19 cellular contexts compared by ENCODE assay signal in the genomic region with DNA sequence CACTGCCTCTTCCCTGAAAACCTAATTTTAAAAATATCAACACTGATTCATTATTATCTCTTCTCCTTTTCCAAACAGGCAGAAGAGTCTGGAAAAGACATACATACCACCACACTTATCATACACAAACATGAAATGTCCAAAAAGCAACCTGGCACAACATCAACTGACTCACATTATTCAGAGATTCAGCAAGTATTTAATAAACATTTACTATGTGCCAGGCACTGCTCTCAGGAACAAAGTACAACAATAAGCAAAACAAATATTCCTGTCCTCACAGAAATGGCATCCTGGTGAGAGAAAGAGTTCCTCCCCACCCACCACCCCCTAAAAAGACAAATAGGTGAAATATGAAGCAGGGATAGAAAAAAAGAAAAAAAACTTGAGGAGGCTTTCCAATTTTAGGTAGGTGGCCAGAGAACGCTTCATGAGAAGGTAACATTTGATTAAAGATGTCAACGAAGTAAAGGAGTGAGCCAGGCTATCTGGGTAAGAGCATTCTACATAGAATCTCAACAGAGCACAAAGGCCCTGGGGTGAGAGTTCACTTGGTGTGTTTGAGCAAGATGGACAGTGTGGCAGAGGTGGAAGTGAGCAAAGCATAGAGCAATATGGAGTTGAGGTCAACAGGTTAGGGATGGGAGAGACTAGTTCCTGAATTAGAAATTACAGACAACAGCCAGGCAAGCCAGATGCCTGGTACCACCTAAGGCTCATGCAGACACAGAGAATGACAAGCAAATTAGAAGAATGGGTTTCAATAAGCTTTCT.
A peak's percentile ranks its signal among the peaks of the same experiment; 100 is the strongest.
DNase-seq lines count a peak whose midpoint lies in the region; ATAC-seq, FAIRE-seq and TF ChIP-seq lines count a peak whose summit lies in the region.
"Had no signal": no experiment of that assay in that cellular context is flagged by ENCODE, and none has a peak within 500 bp of the region (broad histone marks: within the 10 kb centered on the region; RNA-seq: fewer than 3 reads in every experiment).

No MANE protein-coding gene starts in this region.

- TF ChIP-seq RAD21 in A549 (conservative IDR thresholded peaks at IDR 0.05 in 1 of 2, IDR thresholded peaks at IDR 0.05 in 1 of 2) (no peak), IMR-90 (IDR thresholded peaks at IDR 0.05; ENCODE audit: low read length) (no peak)

- peaks cover 2% of the 10 kb centered on the region for H3K27me3 Mint-ChIP-seq in activated CD4-positive, alpha-beta T cell treated with anti-CD3 and anti-CD28 coated beads, Interleukin-2, amount 10 ng/mL, durations not matched to agents 7 days and 5 days

- dilution Hi-C loops in IMR-90 (cut with HindIII; ENCODE audit: low sequenced_read_pairs, unreplicated experiment), result no loop called here

- no peaks in the 10 kb centered on the region for H3K4me1 Mint-ChIP-seq in activated CD4-positive, alpha-beta T cell treated with anti-CD3 and anti-CD28 coated beads, Interleukin-2, amount 10 ng/mL, durations not matched to agents 7 days and 5 days
- H3K4me1 Mint-ChIP-seq: CD4-positive, alpha-beta memory T cell had no signal

- POLR2A ChIA-PET in A549 (lab: Yijun Ruan, JAX) (no interaction called here), IMR-90 (lab: Charles Lee; ENCODE audit: unreplicated experiment) (no interaction called here)
- POLR2A ChIA-PET in activated CD4-positive, alpha-beta T cell treated with anti-CD3 and anti-CD28 coated beads, Interleukin-2, amount 10 ng/mL, durations not matched to agents 7 days and 5 days (lab: Charles Lee), result no interaction called here

- H3K9me3 ChIP-seq in A549 (no peaks in the 10 kb centered on the region), IMR-90 (ENCODE audit: control insufficient read depth, insufficient read depth, low read length) (no peaks in the 10 kb centered on the region)
- H3K9me3 ChIP-seq: BLaER1, Peyer's patch had no signal

- no peak overlapping the region for H2BK20ac ChIP-seq in IMR-90 (ENCODE audit: low read depth, low read length)

- H2BK120ac ChIP-seq in IMR-90 (ENCODE audit: low read depth, low read length), result no peak overlapping the region

- H3K56ac ChIP-seq in IMR-90 (ENCODE audit: extremely low read depth, insufficient read depth, low read length), result no peak overlapping the region

- 50% methylated on average over 2 of the region's 2 CpGs for WGBS in A549 (ENCODE audit: missing lambda C conversion rate)
- no CpG with 5 or more reads among the region's 2 CpGs for WGBS in IMR-90 (ENCODE audit: extremely low coverage in 2 of 2, insufficient read length in 1 of 2), 2 experiments

- no peaks in the 10 kb centered on the region; the same call in 1 of the 2 replicates for H3K9me1 ChIP-seq in IMR-90 (ENCODE audit: insufficient read depth, low read length)

- H3K9ac ChIP-seq in IMR-90 (ENCODE audit: low read depth, low read length), result no peak overlapping the region
- H3K9ac ChIP-seq: BLaER1 had no signal

- in situ Hi-C loops in IMR-90 (cut with MboI; ENCODE audit: low sequenced_read_pairs) (no loop called here), brain microvascular endothelial cell (cut with HindIII; ENCODE audit: low pct_ligation_motif_present, low sequenced_read_pairs) (no loop called here)

- H3K14ac ChIP-seq in IMR-90 (replicated peaks; ENCODE audit: low read depth, low read length), result no peak overlapping the region

- no peak overlapping the region for H4K5ac ChIP-seq in IMR-90 (ENCODE audit: low read depth, low read length)

- H3K4ac ChIP-seq in IMR-90 (ENCODE audit: low read depth, low read length), result no peak overlapping the region

- CTCF ChIA-PET in A549 (lab: Yijun Ruan, JAX) (no interaction called here), IMR-90 (lab: Yijun Ruan, JAX) (no interaction called here)
- CTCF ChIA-PET in activated CD4-positive, alpha-beta T cell treated with anti-CD3 and anti-CD28 coated beads, Interleukin-2, amount 10 ng/mL, durations not matched to agents 7 days and 5 days (lab: Charles Lee), result interaction anchor here (0.6 kb wide), 1 partner anchor 32 kb away, joined by 3 read pairs; no protein-coding TSS in a partner anchor

- TF ChIP-seq POLR2A in A549 (IDR thresholded peaks at IDR 0.05; ENCODE audit: low read length), result no peak
- TF ChIP-seq POLR2A in IMR-90 (IDR thresholded peaks at IDR 0.05; ENCODE audit: low read depth, low read length), result no peak

- H4K91ac ChIP-seq in IMR-90 (ENCODE audit: insufficient read depth, low read depth, low read length), result no peak overlapping the region

- no peak overlapping the region for H2BK5ac ChIP-seq in IMR-90 (ENCODE audit: low read depth, low read length, poor library complexity, severe bottlenecking)

- H4K8ac ChIP-seq in IMR-90 (ENCODE audit: low read depth in 2 of 2, low read length in 2 of 2), result no peak overlapping the region

- TF ChIP-seq CTCF in A549 (IDR thresholded peaks at IDR 0.05) (no peak), IMR-90 (conservative IDR thresholded peaks at IDR 0.05; ENCODE audit: low read depth, low read length) (no peak), brain microvascular endothelial cell (IDR thresholded peaks at IDR 0.05; ENCODE audit: low read depth, low read length, missing control alignments) (no peak), fibroblast of the aortic adventitia (IDR thresholded peaks at IDR 0.05; ENCODE audit: insufficient read depth, low read length) (no peak)

- H2AFZ ChIP-seq in IMR-90 (replicated peaks; ENCODE audit: low read length, poor library complexity), result no peak overlapping the region

- BruUV-seq in IMR-90 (replicated peaks; lab: Mats Ljungman, UMichigan), result no TSS peak

- H3K4me3 ChIP-seq in A549 (no peak overlapping the region), IMR-90 (ENCODE audit: insufficient read depth, low read depth, low read length) (no peak overlapping the region), brain microvascular endothelial cell (ENCODE audit: low read depth, low read length) (no peak overlapping the region), fibroblast of the aortic adventitia (ENCODE audit: low read depth, low read length) (no peak overlapping the region)
- H3K4me3 ChIP-seq: BLaER1, Peyer's patch had no signal

- H2AK5ac ChIP-seq in IMR-90 (ENCODE audit: low read depth, low read length), result no peak overlapping the region

- H2AK9ac ChIP-seq in IMR-90 (replicated peaks; ENCODE audit: low read depth, low read length, poor library complexity), result no peak overlapping the region

- no peak overlapping the region for H3K27ac Mint-ChIP-seq in activated CD4-positive, alpha-beta T cell treated with anti-CD3 and anti-CD28 coated beads, Interleukin-2, amount 10 ng/mL, durations not matched to agents 7 days and 5 days
- H3K27ac Mint-ChIP-seq: CD4-positive, alpha-beta memory T cell had no signal

- H3K36me3 ChIP-seq in IMR-90 (ENCODE audit: control insufficient read depth, insufficient read depth, low read length) (no peaks in the 10 kb centered on the region), brain microvascular endothelial cell (replicated peaks) (no peaks in the 10 kb centered on the region)
- H3K36me3 ChIP-seq: BLaER1, Peyer's patch had no signal

- H3K4me3 Mint-ChIP-seq in activated CD4-positive, alpha-beta T cell treated with anti-CD3 and anti-CD28 coated beads, Interleukin-2, amount 10 ng/mL, durations not matched to agents 7 days and 5 days, result no peak overlapping the region

- no peaks in the 10 kb centered on the region for H4K20me1 ChIP-seq in IMR-90 (ENCODE audit: insufficient read depth, low read length)
- H4K20me1 ChIP-seq: BLaER1 had no signal

- no peak overlapping the region for H3K18ac ChIP-seq in IMR-90 (ENCODE audit: low read depth, low read length)

- intact Hi-C loops in IMR-90 (cut with micrococcal nuclease), result no loop called here

- H3K27me3 ChIP-seq in IMR-90 (ENCODE audit: control insufficient read depth, insufficient read depth, low read length) (no peaks in the 10 kb centered on the region), brain microvascular endothelial cell (replicated peaks) (no peaks in the 10 kb centered on the region)
- H3K27me3 ChIP-seq: BLaER1, Peyer's patch had no signal

- no peaks in the 10 kb centered on the region; a peak in 1 of 4 replicates for H3K79me1 ChIP-seq in IMR-90 (ENCODE audit: low read depth in 1 of 2, low read length in 2 of 2)

- H3K27ac ChIP-seq in A549 (peak overlapping the region in 1 of 2 experiments; percentile 12; a peak in 1 of 6 replicates), IMR-90 (ENCODE audit: insufficient read depth, low read length) (no peak overlapping the region), brain microvascular endothelial cell (no peak overlapping the region)
- H3K27ac ChIP-seq: BLaER1, Peyer's patch had no signal

- no peak overlapping the region for H2BK15ac ChIP-seq in IMR-90 (ENCODE audit: low read depth, low read length)

- peak overlapping the region; percentile 44 for H3K4me2 ChIP-seq in A549
- no peak overlapping the region for H3K4me2 ChIP-seq in IMR-90 (ENCODE audit: low read depth, low read length)
- H3K4me2 ChIP-seq: BLaER1 had no signal

- DNase-seq in A549 (ENCODE audit: low read depth in 1 of 2, low spot score in 1 of 2), result no peak
- DNase-seq in IMR-90, result peak; percentile 45
- DNase-seq in brain microvascular endothelial cell, result peak; percentile 17
- peak; percentile 22 for DNase-seq in fibroblast of the aortic adventitia (ENCODE audit: low read depth)
- no peak for DNase-seq in stimulated activated naive CD4-positive, alpha-beta T cell (lab: John Stamatoyannopoulos, UW)
- no peak for DNase-seq in activated CD4-positive, alpha-beta T cell treated with anti-CD3 and anti-CD28 coated beads, Interleukin-2, amount 10 ng/mL, durations not matched to agents 7 days and 5 days
- no peak for DNase-seq in HTR-8/SVneo (ENCODE audit: insufficient read length, low spot score)
- DNase-seq: Calu3; CD4-positive, alpha-beta memory T cell; GF-D8; GOT3; Kasumi-1; NCI-H1092 treated with DMSO at 0.1 percent for 48 hours; NCI-H2081; NK-92 treated with Interleukin-12 subunit alpha and Interleukin-12 subunit beta, amount 100 ng/mL, for 24 hours; Peyer's patch had no signal

- H3K4me1 ChIP-seq in A549, result peaks cover 10% of the 10 kb centered on the region
- peaks cover 2% of the 10 kb centered on the region; the same call in 1 of the 2 replicates for H3K4me1 ChIP-seq in IMR-90 (ENCODE audit: control insufficient read depth, insufficient read depth, low read length)
- H3K4me1 ChIP-seq: BLaER1, Peyer's patch had no signal

- no peaks in the 10 kb centered on the region for H3K9me3 Mint-ChIP-seq in activated CD4-positive, alpha-beta T cell treated with anti-CD3 and anti-CD28 coated beads, Interleukin-2, amount 10 ng/mL, durations not matched to agents 7 days and 5 days

- no peaks in the 10 kb centered on the region for H3K36me3 Mint-ChIP-seq in activated CD4-positive, alpha-beta T cell treated with anti-CD3 and anti-CD28 coated beads, Interleukin-2, amount 10 ng/mL, durations not matched to agents 7 days and 5 days (ENCODE audit: low read depth)
- H3K36me3 Mint-ChIP-seq: CD4-positive, alpha-beta memory T cell had no signal

- FAIRE-seq in A549 (lab: Jason Lieb, UNC), result no peak
- no peak for FAIRE-seq in HTR-8/SVneo (lab: Jason Lieb, UNC)

- no peak overlapping the region for H3K23ac ChIP-seq in IMR-90 (ENCODE audit: low read depth, low read length)

- no peak for TF ChIP-seq EP300 in A549 (IDR thresholded peaks at IDR 0.05)

- peak in 1 of 2 experiments; percentile 25; a peak in 1 of 6 replicates for ATAC-seq in A549
- ATAC-seq in IMR-90 (ENCODE audit: low read depth), result peak; percentile 57
- ATAC-seq in GM21717 (IDR thresholded peaks at IDR 0.05; ENCODE audit: unreplicated experiment), result no peak
- ATAC-seq: Right ventricle myocardium inferior had no signal

TF ChIP-seq in IMR-90, 13 proteins besides CTCF, POLR2A, EP300 and RAD21 (continues in another document):
- no peak for TF ChIP-seq MAFK (IDR thresholded peaks at IDR 0.05; ENCODE audit: low read depth, low read length)

Comparison
In these comparisons a context has a peak if more than half of its experiments do, and no peak if none do; other contexts are left out.
1. DNase-seq: peak in IMR-90 (single experiment), brain microvascular endothelial cell (single experiment) and fibroblast of the aortic adventitia (single experiment); none in A549 (0 of 2), stimulated activated naive CD4-positive, alpha-beta T cell (0 of 6), activated CD4-positive, alpha-beta T cell treated with anti-CD3 and anti-CD28 coated beads, Interleukin-2, amount 10 ng/mL, durations not matched to agents 7 days and 5 days (single experiment) and HTR-8/SVneo (single experiment).